17 cellular contexts compared by ENCODE assay signal in the genomic region with DNA sequence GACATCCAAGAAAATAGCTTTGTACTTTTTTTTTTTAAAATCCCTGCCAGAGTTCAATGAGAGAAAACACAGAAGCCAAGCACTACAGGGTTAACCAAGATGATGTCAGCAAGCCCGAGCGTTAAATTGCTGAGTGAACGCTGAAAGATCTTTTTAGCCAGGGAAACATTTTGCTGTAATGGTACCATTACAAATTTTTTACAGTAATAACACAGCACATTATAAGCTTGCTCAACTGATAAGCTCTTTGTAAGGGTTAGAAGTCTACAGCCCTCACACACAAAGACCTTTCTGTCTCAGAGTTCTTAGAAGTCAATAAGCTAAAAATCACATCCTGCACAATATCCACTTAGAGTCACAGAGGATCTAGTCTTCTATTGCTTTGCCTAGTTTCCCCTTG. TPM values are rescaled to one million over a fixed set of nuclear protein-coding genes. Genes with fewer than 3 reads are reported as not detected.
DNase-seq lines count a peak whose midpoint lies in the region; ATAC-seq lines count a peak whose summit lies in the region.
"Had no signal": no experiment of that assay in that cellular context is flagged by ENCODE, and none has a peak within 500 bp of the region (broad histone marks: within the 10 kb centered on the region; RNA-seq: fewer than 3 reads in every experiment).

No MANE protein-coding gene starts in this region.

- H3K4me1 ChIP-seq in right cardiac atrium (ENCODE audit: control insufficient read depth, insufficient read depth, low read length) (peaks cover 8% of the 10 kb centered on the region), skeletal muscle satellite cell (ENCODE audit: control insufficient read depth, insufficient read depth, low read length) (peaks cover 4% of the 10 kb centered on the region)
- H3K4me1 ChIP-seq: colonic mucosa had no signal

- DNase-seq in activated T-cell treated with anti-CD3 and anti-CD28 coated beads, Interleukin-2, amount 50 U/mL, for 72 hours = no peak
- DNase-seq in activated T-cell treated with anti-CD3 and anti-CD28 coated beads, Interleukin-2, amount 50 U/mL, for 48 hours = no peak
- DNase-seq in amniotic epithelial cell (ENCODE audit: low read depth) (peak; percentile 46), right cardiac atrium (no peak)
- no peak for DNase-seq in NK-92 treated with Interleukin-12 subunit alpha and Interleukin-12 subunit beta, amount 100 ng/mL, for 24 hours (lab: John Stamatoyannopoulos, UW)
- DNase-seq: activated naive CD4-positive, alpha-beta T cell treated with anti-CD3 and anti-CD28 coated beads, Interleukin-2, amount 50 U/mL, for 16 hours; colonic mucosa; erythroblast; KBM-7; NCI-H1105 treated with DMSO at 0.1 percent for 48 hours; sigmoid colon; stimulated activated CD4-positive, alpha-beta T cell treated with anti-CD3 and anti-CD28 coated beads, Interleukin-4, amount 100 ng/mL, for 1 hour; tibial artery had no signal

- no peak for ATAC-seq in activated T-cell treated with anti-CD3 and anti-CD28 coated beads, Interleukin-2, amount 50 U/mL, for 72 hours (replicated peaks in 1 of 2)
- peak; percentile 40 to 69 for ATAC-seq in right cardiac atrium
- ATAC-seq in GM18870 (IDR thresholded peaks at IDR 0.05; ENCODE audit: unreplicated experiment) = no peak
- no peak for ATAC-seq in HG02938 (IDR thresholded peaks at IDR 0.05; ENCODE audit: unreplicated experiment)
- ATAC-seq: HCT116 had no signal

- H3K4me3 Mint-ChIP-seq in activated T-cell treated with anti-CD3 and anti-CD28 coated beads, Interleukin-2, amount 50 U/mL, for 72 hours = no peak overlapping the region

- H3K27ac ChIP-seq in right cardiac atrium (ENCODE audit: low read length) = no peak overlapping the region
- H3K27ac ChIP-seq: colonic mucosa, sigmoid colon, tibial artery had no signal

- peak overlapping the region; percentile 31 for H3K27ac Mint-ChIP-seq in activated T-cell treated with anti-CD3 and anti-CD28 coated beads, Interleukin-2, amount 50 U/mL, for 72 hours

- peak overlapping the region; percentile 23 for H3K4me2 ChIP-seq in skeletal muscle satellite cell (ENCODE audit: low read length)

- H3K9me3 ChIP-seq in right cardiac atrium (ENCODE audit: control insufficient read depth, low read length) (no peaks in the 10 kb centered on the region), skeletal muscle satellite cell (replicated peaks; ENCODE audit: low read length) (no peaks in the 10 kb centered on the region)
- H3K9me3 ChIP-seq: colonic mucosa, sigmoid colon, tibial artery had no signal

- no peaks in the 10 kb centered on the region for H3K27me3 Mint-ChIP-seq in activated T-cell treated with anti-CD3 and anti-CD28 coated beads, Interleukin-2, amount 50 U/mL, for 72 hours (ENCODE audit: low read depth)

- H3K36me3 ChIP-seq in skeletal muscle satellite cell (ENCODE audit: insufficient read depth, low read length) = peaks cover 7% of the 10 kb centered on the region
- H3K36me3 ChIP-seq: colonic mucosa, sigmoid colon had no signal

- H3K9me3 Mint-ChIP-seq in activated T-cell treated with anti-CD3 and anti-CD28 coated beads, Interleukin-2, amount 50 U/mL, for 72 hours = no peaks in the 10 kb centered on the region

- intact Hi-C loops in right cardiac atrium (cut with DNase I) = no loop called here

- peaks cover 58% of the 10 kb centered on the region for H3K4me1 Mint-ChIP-seq in activated T-cell treated with anti-CD3 and anti-CD28 coated beads, Interleukin-2, amount 50 U/mL, for 72 hours (ENCODE audit: low read depth)

- H3K36me3 Mint-ChIP-seq in activated T-cell treated with anti-CD3 and anti-CD28 coated beads, Interleukin-2, amount 50 U/mL, for 72 hours (ENCODE audit: insufficient read depth in 2 of 2) = peaks cover 2 to 10% of the 10 kb centered on the region in 2 donors

- no peak overlapping the region for H3K9ac ChIP-seq in skeletal muscle satellite cell (ENCODE audit: low read depth, low read length)

- no peak overlapping the region for H3K4me3 ChIP-seq in right cardiac atrium (ENCODE audit: low read length)
- H3K4me3 ChIP-seq in skeletal muscle satellite cell (ENCODE audit: low read length) = no peak overlapping the region
- H3K4me3 ChIP-seq: colonic mucosa, sigmoid colon, tibial artery had no signal

- H3K27me3 ChIP-seq in right cardiac atrium (ENCODE audit: control insufficient read depth, insufficient read depth) (no peaks in the 10 kb centered on the region), skeletal muscle satellite cell (ENCODE audit: control insufficient read depth, insufficient read depth, low read length) (no peaks in the 10 kb centered on the region)
- H3K27me3 ChIP-seq: colonic mucosa, sigmoid colon, tibial artery had no signal

- WGBS in right cardiac atrium = 8% methylated on average over 3 of the region's 3 CpGs

RNA-seq across cellular contexts. Expression of a gene that starts 30.0 kb away (rescaled TPM):
- total RNA-seq in activated T-cell treated with anti-CD3 and anti-CD28 coated beads, Interleukin-2, amount 50 U/mL, for 72 hours = 10 to 100 TPM; 26.4 to 31.1 TPM
- total RNA-seq in right cardiac atrium = 10 to 100 TPM; 24.5 to 44.7 (median 28.9) TPM
- polyA plus RNA-seq in right cardiac atrium = 11.9 TPM
- total RNA-seq in skeletal muscle satellite cell (2012; rRNA removed) = 21.8 and 24.5 TPM in 2 replicates

RNA-seq across cellular contexts. Expression of a gene that starts 55.4 kb away (rescaled TPM):
- 10 to 100 TPM; 42.9 to 44.8 TPM for total RNA-seq in activated T-cell treated with anti-CD3 and anti-CD28 coated beads, Interleukin-2, amount 50 U/mL, for 72 hours
- total RNA-seq in right cardiac atrium = 10 to 100 TPM; 27.4 to 61.4 (median 35.0) TPM
- polyA plus RNA-seq in right cardiac atrium = 52.3 TPM
- total RNA-seq in skeletal muscle satellite cell (2012; rRNA removed) = 62.3 and 73.8 TPM in 2 replicates

Comparison
In these comparisons a context has a peak if more than half of its experiments do, and no peak if none do; other contexts are left out.
1. ATAC-seq: peak in right cardiac atrium (2 of 2); none in activated T-cell treated with anti-CD3 and anti-CD28 coated beads, Interleukin-2, amount 50 U/mL, for 72 hours (0 of 2), GM18870 (single experiment) and HG02938 (single experiment).